In the genomic region with DNA sequence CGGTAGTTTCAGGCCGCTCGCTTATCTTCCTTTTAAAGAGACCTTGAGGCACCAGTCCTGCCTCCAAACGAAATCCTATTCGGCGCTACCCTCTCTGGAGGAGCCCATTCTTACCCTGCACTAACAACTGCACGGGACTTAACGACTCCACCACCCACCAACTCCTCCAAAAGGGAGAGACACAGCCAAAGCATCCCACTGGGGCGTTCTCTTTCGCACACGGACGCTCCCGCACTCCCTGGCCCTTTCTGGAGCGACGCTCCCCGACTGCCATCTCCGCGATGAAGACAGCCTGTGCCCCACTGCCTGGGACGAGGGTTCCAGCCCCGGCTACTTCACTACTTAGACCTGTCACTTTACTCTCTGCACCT, we compare ENCODE assay signal across 8 cellular contexts. TPM values are rescaled to one million over a fixed set of nuclear protein-coding genes. Genes with fewer than 3 reads are reported as not detected.
A peak's percentile ranks its signal among the peaks of the same experiment; 100 is the strongest.
DNase-seq lines count a peak whose midpoint lies in the region; ATAC-seq and TF ChIP-seq lines count a peak whose summit lies in the region.

No MANE protein-coding gene starts in this region.

- H3K36me3 ChIP-seq in MM.1S (replicated peaks; ENCODE audit: insufficient read depth, low read length) (no peaks in the 10 kb centered on the region), mucosa of descending colon (ENCODE audit: low read depth) (no peaks in the 10 kb centered on the region), aorta (ENCODE audit: control insufficient read depth in 1 of 2, insufficient read depth in 2 of 2, low read length in 1 of 2) (no peaks in the 10 kb centered on the region)

- H3K27ac ChIP-seq in MM.1S (ENCODE audit: low read length): no peak overlapping the region
- H3K27ac ChIP-seq in aorta (ENCODE audit: low read depth in 1 of 2, low read length in 2 of 2): peak overlapping the region in 1 of 2 donors; percentile 83

- H3K9me3 ChIP-seq in MM.1S (replicated peaks; ENCODE audit: insufficient read depth, low read length) (no peaks in the 10 kb centered on the region), mucosa of descending colon (no peaks in the 10 kb centered on the region), aorta (ENCODE audit: control insufficient read depth, low read length) (no peaks in the 10 kb centered on the region)

- peak overlapping the region; percentile 62; the same call in 1 of the 2 replicates for H3K4me2 ChIP-seq in MM.1S (ENCODE audit: low read depth, low read length)

- peak overlapping the region; percentile 76; the same call in 1 of the 2 replicates for H2AFZ ChIP-seq in MM.1S (ENCODE audit: low read length)

- ATAC-seq in mucosa of descending colon (no peak), aorta (ENCODE audit: low FRiP score) (peak; percentile 65), HG02938 (IDR thresholded peaks at IDR 0.05; ENCODE audit: unreplicated experiment) (no peak)

- WGBS in aorta, 2 donors: 1 to 3% methylated on average over 20 of the region's 20 CpGs

- no peaks in the 10 kb centered on the region for H3K27me3 ChIP-seq in MM.1S (replicated peaks; ENCODE audit: insufficient read depth, low read length)
- H3K27me3 ChIP-seq in aorta (ENCODE audit: control insufficient read depth in 1 of 2, insufficient read depth in 2 of 2, low read length in 1 of 2): no peaks in the 10 kb centered on the region

- TF ChIP-seq CTCF in MM.1S (IDR thresholded peaks at IDR 0.05; ENCODE audit: low read length) (no peak), mucosa of descending colon (IDR thresholded peaks at IDR 0.05) (no peak)

- no peaks in the 10 kb centered on the region for H3F3A ChIP-seq in MM.1S (ENCODE audit: insufficient read depth, low read length)

- no peaks in the 10 kb centered on the region for H3K9me2 ChIP-seq in MM.1S (replicated peaks; ENCODE audit: insufficient read depth, low read length)

- no peak overlapping the region for H3K9ac ChIP-seq in MM.1S (ENCODE audit: low read length)

- intact Hi-C loops in mucosa of descending colon (cut with DNase I, micrococcal nuclease): no loop called here
- intact Hi-C loops in aorta (cut with DNase I): no loop called here

- H4K20me1 ChIP-seq in MM.1S (ENCODE audit: insufficient read depth, low read length): no peaks in the 10 kb centered on the region

- H3K4me3 ChIP-seq in MM.1S (ENCODE audit: low read length) (no peak overlapping the region; the same call in 1 of the 2 replicates), mucosa of descending colon (peak overlapping the region; percentile 68), aorta (ENCODE audit: low read length in 2 of 2) (peak overlapping the region; percentile 45 to 73)

- DNase-seq in NCI-H146 (lab: John Stamatoyannopoulos, UW) (peak; percentile 28), NCI-H146 treated with DMSO at 0.1 percent for 48 hours (lab: John Stamatoyannopoulos, UW; ENCODE audit: unreplicated experiment) (no peak), MM.1S (no peak), dermis blood vessel endothelial cell (peak; percentile 41), mucosa of descending colon (no peak), aorta (peak in 1 of 2 donors; percentile 40)
- DNase-seq in NK-92 treated with Interleukin-12 subunit alpha and Interleukin-12 subunit beta, amount 100 ng/mL, for 24 hours (lab: John Stamatoyannopoulos, UW): no peak

- H3K4me1 ChIP-seq in MM.1S (ENCODE audit: low read length): peaks cover 4% of the 10 kb centered on the region; the same call in 1 of the 2 replicates
- H3K4me1 ChIP-seq in mucosa of descending colon (ENCODE audit: low read depth): peaks cover 11% of the 10 kb centered on the region
- H3K4me1 ChIP-seq in aorta (ENCODE audit: control insufficient read depth in 1 of 2, insufficient read depth in 2 of 2, low read length in 2 of 2): no peaks in the 10 kb centered on the region

- H3K79me2 ChIP-seq in MM.1S (ENCODE audit: low read length): no peaks in the 10 kb centered on the region

RNA-seq across cellular contexts. Expression of a gene that starts 0.6 kb away (rescaled TPM):
- total RNA-seq in dermis blood vessel endothelial cell (12.7 and 16.8 TPM in 2 replicates), mucosa of descending colon (10 to 100 TPM; 21.2 to 29.8 (median 24.3) TPM), aorta (10 to 100 TPM; 22.5 to 26.6 TPM)
- polyA plus RNA-seq in aorta: 10 to 100 TPM in 1 of 2 donors, 1 to 10 TPM in 1; 7.1 to 10.9 TPM

RNA-seq across cellular contexts. Expression of a gene that starts 12.6 kb away (rescaled TPM):
- total RNA-seq in dermis blood vessel endothelial cell (0.05 TPM in 1 of 2 replicates, not detected in the other), mucosa of descending colon (1 to 10 TPM in 2 of 3 donors, under 1 TPM in 1; 0.41 to 1.6 (median 1.6) TPM), aorta (1 to 10 TPM; 2.8 to 3.9 TPM)
- 1 to 10 TPM in 1 of 2 donors, under 1 TPM in 1; 0.28 to 1.9 TPM for polyA plus RNA-seq in aorta

Comparison
In these comparisons a context has a peak if more than half of its experiments do, and no peak if none do; other contexts are left out.
1. DNase-seq: peak in NCI-H146 (single experiment) and dermis blood vessel endothelial cell (single experiment); none in NCI-H146 treated with DMSO at 0.1 percent for 48 hours (single experiment), MM.1S (single experiment), mucosa of descending colon (0 of 3) and NK-92 treated with Interleukin-12 subunit alpha and Interleukin-12 subunit beta, amount 100 ng/mL, for 24 hours (single experiment).